28 cellular contexts compared by ENCODE assay signal in the genomic region with DNA sequence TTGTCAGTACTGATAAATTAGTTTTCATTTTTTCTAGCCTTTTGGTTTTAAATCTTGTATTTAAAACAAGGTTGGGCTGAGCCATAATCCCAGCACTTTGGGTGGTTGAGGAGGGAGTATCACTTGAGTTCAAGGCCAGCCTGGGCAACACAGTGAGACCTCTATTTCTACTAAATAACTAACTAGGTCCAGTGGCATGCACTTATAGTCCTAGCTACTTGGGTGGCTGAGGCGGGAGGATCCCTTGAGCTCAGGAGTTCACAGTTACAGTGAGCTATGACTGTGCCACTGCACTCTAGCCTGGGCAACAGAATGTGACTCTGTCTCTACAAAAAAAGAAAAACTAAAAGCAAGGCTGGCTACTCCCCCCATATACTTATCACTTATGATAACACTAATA. TPM values are rescaled to one million over a fixed set of nuclear protein-coding genes. Genes with fewer than 3 reads are reported as not detected.
"Had no signal": no experiment of that assay in that cellular context is flagged by ENCODE, and none has a peak within 500 bp of the region (broad histone marks: within the 10 kb centered on the region; RNA-seq: fewer than 3 reads in every experiment).

No MANE protein-coding gene starts in this region.

- H3K27ac Mint-ChIP-seq: activated CD4-positive, alpha-beta T cell treated with anti-CD3 and anti-CD28 coated beads, Interleukin-2, amount 10 ng/mL, durations not matched to agents 24 days and 14 days; activated CD8-positive, alpha-beta T cell treated with anti-CD3 and anti-CD28 coated beads for 36 hours; activated naive CD4-positive, alpha-beta T cell treated with anti-CD3 and anti-CD28 coated beads, Interleukin-2, amount 10 ng/mL, durations not matched to agents 7 days and 5 days; activated naive CD8-positive, alpha-beta T cell; activated T-helper 1 cell treated with anti-CD3 and anti-CD28 coated beads, Interleukin-12 subunit alpha, Interleukin-12 subunit beta, Interleukin-2, Interleukin-4 antibody, amounts not matched to agents 30 ng/mL and 10 ng/mL and 1 ng/mL, durations not matched to agents 14 hours and 24 hours and 36 hours had no signal

- H3K4me2 ChIP-seq: SK-N-SH had no signal

- H3K36me3 ChIP-seq: WERI-Rb-1 had no signal

- H3K4me3 Mint-ChIP-seq: activated CD4-positive, alpha-beta T cell treated with anti-CD3 and anti-CD28 coated beads, Interleukin-2, amount 10 ng/mL, durations not matched to agents 24 days and 14 days; activated CD8-positive, alpha-beta T cell treated with anti-CD3 and anti-CD28 coated beads for 36 hours; activated naive CD4-positive, alpha-beta T cell treated with anti-CD3 and anti-CD28 coated beads, Interleukin-2, amount 10 ng/mL, durations not matched to agents 7 days and 5 days; activated naive CD8-positive, alpha-beta T cell; activated T-helper 1 cell treated with anti-CD3 and anti-CD28 coated beads, Interleukin-12 subunit alpha, Interleukin-12 subunit beta, Interleukin-2, Interleukin-4 antibody, amounts not matched to agents 30 ng/mL and 10 ng/mL and 1 ng/mL, durations not matched to agents 14 hours and 24 hours and 36 hours; central memory CD8-positive, alpha-beta T cell had no signal

- ATAC-seq: activated CD8-positive, alpha-beta T cell treated with anti-CD3 and anti-CD28 coated beads for 36 hours; PC-3 had no signal

- H3K4me3 ChIP-seq: cardiac muscle cell, Peyer's patch, SJSA1 had no signal

- H3K4me1 Mint-ChIP-seq: activated CD4-positive, alpha-beta T cell treated with anti-CD3 and anti-CD28 coated beads, Interleukin-2, amount 10 ng/mL, durations not matched to agents 24 days and 14 days; activated naive CD4-positive, alpha-beta T cell treated with anti-CD3 and anti-CD28 coated beads, Interleukin-2, amount 10 ng/mL, durations not matched to agents 7 days and 5 days; central memory CD8-positive, alpha-beta T cell had no signal

- H3K27me3 Mint-ChIP-seq: activated CD8-positive, alpha-beta T cell treated with anti-CD3 and anti-CD28 coated beads for 36 hours; activated naive CD4-positive, alpha-beta T cell treated with anti-CD3 and anti-CD28 coated beads, Interleukin-2, amount 10 ng/mL, durations not matched to agents 7 days and 5 days; activated naive CD8-positive, alpha-beta T cell; central memory CD8-positive, alpha-beta T cell had no signal

- DNase-seq: activated CD4-positive, alpha-beta T cell treated with anti-CD3 and anti-CD28 coated beads, Interleukin-2, amount 10 ng/mL, durations not matched to agents 24 days and 14 days; activated CD4-positive, alpha-beta T cell treated with anti-CD3 and anti-CD28 coated beads, Interleukin-2, amount 50 U/mL, for 4 hours; activated CD8-positive, alpha-beta T cell treated with anti-CD3 and anti-CD28 coated beads for 36 hours; activated effector memory CD4-positive, alpha-beta T cell treated with Interleukin-2 at 50 U/mL for 16 hours; activated naive CD4-positive, alpha-beta T cell treated with anti-CD3 and anti-CD28 coated beads, Interleukin-2, amount 10 ng/mL, durations not matched to agents 7 days and 5 days; activated T-cell treated with anti-CD3 and anti-CD28 coated beads, Interleukin-2, amount 50 U/mL, for 1 hour; amniotic stem cell; aorta; NCI-H1092 treated with DMSO at 0.1 percent for 48 hours; NCI-H1417 treated with DMSO at 0.1 percent for 48 hours; NCI-H1930; NCI-H2081 treated with DMSO at 0.1 percent for 48 hours; NCI-H345; NCI-H524 treated with DMSO at 0.1 percent for 48 hours; PC-3; Peyer's patch; RPMI8226; SHP77 treated with DMSO at 0.1 percent for 48 hours; SK-N-SH; T-helper 1 cell; T1000; WERI-Rb-1 had no signal

- H3K4me1 ChIP-seq: Peyer's patch, SJSA1 had no signal

- H3K9ac ChIP-seq: SK-N-SH had no signal

- H3K9me2 ChIP-seq: SK-N-SH had no signal

- H3K9me3 ChIP-seq: Peyer's patch, SJSA1, SK-N-SH had no signal

- H3K27ac ChIP-seq: cardiac muscle cell, Peyer's patch, SJSA1, WERI-Rb-1 had no signal

- H3K27me3 ChIP-seq: cardiac muscle cell, Peyer's patch had no signal

- H3K9me3 Mint-ChIP-seq: activated CD4-positive, alpha-beta T cell treated with anti-CD3 and anti-CD28 coated beads, Interleukin-2, amount 10 ng/mL, durations not matched to agents 24 days and 14 days; activated CD8-positive, alpha-beta T cell treated with anti-CD3 and anti-CD28 coated beads for 36 hours; activated naive CD4-positive, alpha-beta T cell treated with anti-CD3 and anti-CD28 coated beads, Interleukin-2, amount 10 ng/mL, durations not matched to agents 7 days and 5 days; activated T-helper 1 cell treated with anti-CD3 and anti-CD28 coated beads, Interleukin-12 subunit alpha, Interleukin-12 subunit beta, Interleukin-2, Interleukin-4 antibody, amounts not matched to agents 30 ng/mL and 10 ng/mL and 1 ng/mL, durations not matched to agents 14 hours and 24 hours and 36 hours; central memory CD8-positive, alpha-beta T cell had no signal

RNA-seq across cellular contexts. Expression of a gene that starts 21.5 kb away (rescaled TPM):
- total RNA-seq: activated T-helper 1 cell treated with anti-CD3 and anti-CD28 coated beads, Interleukin-12 subunit alpha, Interleukin-12 subunit beta, Interleukin-2, Interleukin-4 antibody, amounts not matched to agents 30 ng/mL and 10 ng/mL and 1 ng/mL, durations not matched to agents 14 hours and 24 hours and 36 hours; SJSA1; T-helper 2 cell treated with Interferon-gamma antibody and Interleukin-4, amounts not matched to agents 100 ng/mL and 5 ng/mL, for 36 hours had no signal
